In the genomic region with DNA sequence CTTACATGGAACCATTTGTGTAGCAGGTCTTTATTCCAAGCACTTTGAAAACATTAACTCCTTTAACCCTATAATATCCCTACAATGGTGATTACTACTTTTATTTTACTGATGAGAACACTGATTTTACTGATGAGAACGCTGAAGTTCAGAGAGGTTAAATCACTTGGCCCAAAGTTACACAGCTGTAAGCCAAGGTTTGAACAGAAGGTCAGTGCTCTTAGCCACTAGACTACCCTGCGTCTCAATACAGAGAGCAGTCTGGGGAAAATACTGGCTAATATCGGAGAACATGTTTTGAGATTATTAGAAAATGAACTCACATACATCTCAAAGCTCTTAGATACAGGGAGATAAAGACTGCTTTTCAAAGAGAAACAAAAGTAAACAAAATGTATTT, we compare ENCODE assay signal across 26 cellular contexts.
"Had no signal": no experiment of that assay in that cellular context is flagged by ENCODE, and none has a peak within 500 bp of the region (broad histone marks: within the 10 kb centered on the region; RNA-seq: fewer than 3 reads in every experiment).

No MANE protein-coding gene starts in this region.

- H3K9me3 ChIP-seq: lower lobe of right lung, neutrophil, right atrium auricular region, stomach, testis, thyroid gland, transverse colon, upper lobe of left lung, vagina had no signal

- H3K9ac ChIP-seq: neural progenitor cell had no signal

- H3K4me2 ChIP-seq: neural progenitor cell had no signal

- H3K36me3 ChIP-seq: lower lobe of right lung, neural progenitor cell, neutrophil, right atrium auricular region, stomach, thyroid gland, transverse colon, upper lobe of left lung, vagina had no signal

- H3K27me3 ChIP-seq: neural progenitor cell, neutrophil, right atrium auricular region, stomach, testis, thyroid gland, transverse colon, upper lobe of left lung, vagina had no signal

- H3K4me1 ChIP-seq: lower lobe of right lung, neural progenitor cell, right atrium auricular region, stomach, testis, thyroid gland, transverse colon, upper lobe of left lung, vagina had no signal

- H3K4me3 ChIP-seq: lower lobe of right lung, neural progenitor cell, right atrium auricular region, skin epidermis, stomach, testis, thyroid gland, transverse colon, upper lobe of left lung, vagina had no signal

- DNase-seq: hypothalamus; islet precursor cell; left ventricle myocardium superior; lower lobe of right lung; mammary epithelial cell; mesenchymal stem cell; naive thymus-derived CD8-positive, alpha-beta T cell; nephron progenitor cell; occipital lobe; stimulated activated CD4-positive, alpha-beta T cell treated with anti-CD3 and anti-CD28 coated beads, Interleukin-12 subunit alpha, Interleukin-12 subunit beta, amount 100 ng/mL, for 4 hours; stimulated activated CD4-positive, alpha-beta T cell treated with anti-CD3 and anti-CD28 coated beads, Interleukin-15, amount 100 ng/mL, for 24 hours; stimulated activated CD4-positive, alpha-beta T cell treated with anti-CD3 and anti-CD28 coated beads, Interleukin-2, amount 100 ng/mL, for 24 hours; stimulated activated CD4-positive, alpha-beta T cell treated with anti-CD3 and anti-CD28 coated beads, Interleukin-4, amount 100 ng/mL, for 1 hour; stimulated activated naive B cell treated with anti-CD40 and anti-IgM and Interleukin-4, amounts not matched to agents 10 μg/mL and 1 μg/mL and 100 μg/mL, for 72 hours; stimulated activated naive CD8-positive, alpha-beta T cell treated with anti-CD3 and anti-CD28 coated beads, Interleukin-15, Interleukin-2, amounts not matched to agents 100 U/mL and 50 U/mL, for 24 hours; stomach; testis; thyroid gland; transverse colon; upper lobe of left lung had no signal

- H2AFZ ChIP-seq: neural progenitor cell had no signal

- H3K27ac ChIP-seq: lower lobe of right lung, neural progenitor cell, neutrophil, right atrium auricular region, skin epidermis, stomach, testis, thyroid gland, transverse colon, upper lobe of left lung, vagina had no signal

- ATAC-seq: left ventricle myocardium superior; lower lobe of right lung; naive thymus-derived CD8-positive, alpha-beta T cell; sciatic nerve; stimulated activated naive B cell treated with anti-CD40 and anti-IgM and Interleukin-4, amounts not matched to agents 10 μg/mL and 1 μg/mL and 100 μg/mL, for 72 hours; stimulated activated naive CD8-positive, alpha-beta T cell treated with anti-CD3 and anti-CD28 coated beads, Interleukin-15, Interleukin-2, amounts not matched to agents 100 U/mL and 50 U/mL, for 24 hours had no signal
